Comparison of ENCODE assay signal across 8 cellular contexts in the genomic region with DNA sequence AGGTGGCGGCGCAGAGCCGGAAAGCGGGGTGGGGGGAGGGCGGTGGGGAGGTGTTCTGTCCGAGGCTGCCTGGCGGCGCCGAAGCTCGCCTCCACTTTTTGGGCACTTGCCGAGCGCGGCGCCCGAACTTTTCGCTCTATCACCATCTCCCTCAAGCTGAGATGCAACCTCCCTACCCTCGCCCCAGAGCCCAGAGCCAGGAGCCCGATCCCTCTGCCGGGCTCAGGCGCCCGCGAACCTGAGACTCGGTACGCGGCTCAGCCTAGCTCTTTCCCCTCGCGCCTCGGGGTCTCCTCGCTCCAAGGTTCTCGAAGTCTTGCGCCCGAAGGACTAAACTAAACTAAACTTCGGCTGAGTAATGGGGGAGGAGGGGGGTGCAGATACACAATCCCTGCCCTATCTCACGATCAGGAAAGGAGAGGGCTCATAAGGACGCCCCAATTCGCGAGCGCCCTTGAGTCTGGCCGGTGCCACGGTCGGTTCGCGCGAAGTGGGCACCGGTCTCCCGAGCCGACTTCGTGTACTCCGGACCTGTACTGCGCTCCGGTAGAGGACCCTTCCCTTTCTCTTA. TPM values are rescaled to one million over a fixed set of nuclear protein-coding genes. Genes with fewer than 3 reads are reported as not detected.
DNase-seq lines count a peak whose midpoint lies in the region; ATAC-seq and TF ChIP-seq lines count a peak whose summit lies in the region.

No MANE protein-coding gene starts in this region.

- TF ChIP-seq POLR2A in IMR-90 (IDR thresholded peaks at IDR 0.05; ENCODE audit: low read depth, low read length): no peak

- H3K14ac ChIP-seq in IMR-90 (replicated peaks; ENCODE audit: low read depth, low read length): peak overlapping the region; percentile 94

- in situ Hi-C loops in IMR-90 (cut with MboI; ENCODE audit: low sequenced_read_pairs): no loop called here

- peak overlapping the region; percentile 78 for H3K56ac ChIP-seq in IMR-90 (ENCODE audit: extremely low read depth, insufficient read depth, low read length)

- TF ChIP-seq RAD21 in IMR-90 (IDR thresholded peaks at IDR 0.05; ENCODE audit: low read length): no peak

- 0% methylated on average over 8 of the region's 51 CpGs; no CpG with 5 or more reads in 1 of the 2 experiments for WGBS in IMR-90 (ENCODE audit: extremely low coverage in 2 of 2, insufficient read length in 1 of 2), 2 experiments

- H3K4me1 Mint-ChIP-seq in stimulated activated effector memory CD8-positive, alpha-beta T cell treated with anti-CD3 and anti-CD28 coated beads, Interleukin-12 subunit alpha, Interleukin-12 subunit beta, amount 100 ng/mL, for 72 hours: no peaks in the 10 kb centered on the region

- no peak overlapping the region for H2BK20ac ChIP-seq in IMR-90 (ENCODE audit: low read depth, low read length)

- H3K27ac Mint-ChIP-seq in stimulated activated effector memory CD8-positive, alpha-beta T cell treated with anti-CD3 and anti-CD28 coated beads, Interleukin-12 subunit alpha, Interleukin-12 subunit beta, amount 100 ng/mL, for 72 hours: no peak overlapping the region

- H3K4me1 ChIP-seq in IMR-90 (ENCODE audit: control insufficient read depth, insufficient read depth, low read length): peaks cover 7% of the 10 kb centered on the region
- peaks cover 26% of the 10 kb centered on the region for H3K4me1 ChIP-seq in neuron (ENCODE audit: insufficient read depth, low read length)

- H2BK5ac ChIP-seq in IMR-90 (ENCODE audit: low read depth, low read length, poor library complexity, severe bottlenecking): peak overlapping the region; percentile 79

- peak overlapping the region; percentile 79; the same call in 1 of the 3 replicates for H2BK15ac ChIP-seq in IMR-90 (ENCODE audit: low read depth, low read length)

- H3K9me1 ChIP-seq in IMR-90 (ENCODE audit: insufficient read depth, low read length): no peaks in the 10 kb centered on the region

- peaks cover 3% of the 10 kb centered on the region; the same call in 1 of the 2 replicates for H3K27me3 ChIP-seq in IMR-90 (ENCODE audit: control insufficient read depth, insufficient read depth, low read length)
- H3K27me3 ChIP-seq in neuron (ENCODE audit: insufficient read depth, low read length): no peaks in the 10 kb centered on the region

- peaks cover 3% of the 10 kb centered on the region for H3K9me3 Mint-ChIP-seq in stimulated activated effector memory CD8-positive, alpha-beta T cell treated with anti-CD3 and anti-CD28 coated beads, Interleukin-12 subunit alpha, Interleukin-12 subunit beta, amount 100 ng/mL, for 72 hours

- peak overlapping the region; percentile 88 for H3K9ac ChIP-seq in IMR-90 (ENCODE audit: low read depth, low read length)

- H2BK120ac ChIP-seq in IMR-90 (ENCODE audit: low read depth, low read length): peak overlapping the region; percentile 85

- peak overlapping the region; percentile 81; the same call in 1 of the 2 replicates for H2AK5ac ChIP-seq in IMR-90 (ENCODE audit: low read depth, low read length)

- peak overlapping the region; percentile 89 for H3K4me2 ChIP-seq in IMR-90 (ENCODE audit: low read depth, low read length)

- H3K4me3 ChIP-seq in IMR-90 (ENCODE audit: insufficient read depth, low read depth, low read length) (peak overlapping the region; percentile 89), fibroblast of mammary gland (ENCODE audit: control insufficient read depth, low read depth, low read length) (peak overlapping the region; percentile 56), neuron (ENCODE audit: low read length) (peak overlapping the region; percentile 99)

- dilution Hi-C loops in IMR-90 (cut with HindIII; ENCODE audit: low sequenced_read_pairs, unreplicated experiment): no loop called here

- TF ChIP-seq CTCF in IMR-90 (conservative IDR thresholded peaks at IDR 0.05; ENCODE audit: low read depth, low read length) (no peak), fibroblast of mammary gland (conservative IDR thresholded peaks at IDR 0.05; ENCODE audit: control insufficient read depth, insufficient read depth, low read depth, low read length) (no peak)

- H4K8ac ChIP-seq in IMR-90 (ENCODE audit: low read depth in 2 of 2, low read length in 2 of 2): peak overlapping the region; percentile 71 to 94; a peak in 3 of 4 replicates

- peak overlapping the region; percentile 87 for H2AFZ ChIP-seq in IMR-90 (replicated peaks; ENCODE audit: low read length, poor library complexity)
- no peak overlapping the region for H2AFZ ChIP-seq in neuron (ENCODE audit: low read depth, low read length)

- no peak overlapping the region for H2AK9ac ChIP-seq in IMR-90 (replicated peaks; ENCODE audit: low read depth, low read length, poor library complexity)

- CTCF ChIA-PET in IMR-90 (lab: Yijun Ruan, JAX): interaction anchor here (0.6 to 1.0 kb wide), 2 partner anchors 112 to 247 kb away, joined by 3 read pairs; no protein-coding TSS in a partner anchor

- POLR2A ChIA-PET in IMR-90 (lab: Charles Lee; ENCODE audit: unreplicated experiment): interaction anchor here (0.6 kb wide), 1 partner anchor 62 kb away, joined by 10 read pairs; no protein-coding TSS in a partner anchor

- peak overlapping the region; percentile 16 for H4K5ac ChIP-seq in IMR-90 (ENCODE audit: low read depth, low read length)

- peak overlapping the region; percentile 91 for H4K91ac ChIP-seq in IMR-90 (ENCODE audit: insufficient read depth, low read depth, low read length)

- ATAC-seq in IMR-90 (ENCODE audit: low read depth) (peak; percentile 12), GM21717 (IDR thresholded peaks at IDR 0.05; ENCODE audit: unreplicated experiment) (no peak), GM18870 (IDR thresholded peaks at IDR 0.05; ENCODE audit: unreplicated experiment) (no peak), HG03342 (IDR thresholded peaks at IDR 0.05; ENCODE audit: unreplicated experiment) (no peak)
- no peak for ATAC-seq in stimulated activated effector memory CD8-positive, alpha-beta T cell treated with anti-CD3 and anti-CD28 coated beads, Interleukin-12 subunit alpha, Interleukin-12 subunit beta, amount 100 ng/mL, for 72 hours

- H3K9me3 ChIP-seq in IMR-90 (ENCODE audit: control insufficient read depth, insufficient read depth, low read length): no peaks in the 10 kb centered on the region
- H3K9me3 ChIP-seq in neuron (ENCODE audit: low read length): no peaks in the 10 kb centered on the region

- peak; percentile 56 for DNase-seq in AG08395 (ENCODE audit: low spot score)
- DNase-seq in IMR-90: peak; percentile 37
- peak; percentile 47 for DNase-seq in fibroblast of mammary gland (ENCODE audit: low read depth)
- no peak for DNase-seq in stimulated activated effector memory CD8-positive, alpha-beta T cell treated with anti-CD3 and anti-CD28 coated beads, Interleukin-12 subunit alpha, Interleukin-12 subunit beta, amount 100 ng/mL, for 72 hours (ENCODE audit: low spot score in 2 of 2)

- peak overlapping the region; percentile 94 for H3K27ac ChIP-seq in IMR-90 (ENCODE audit: insufficient read depth, low read length)

- no peaks in the 10 kb centered on the region for H3K36me3 ChIP-seq in IMR-90 (ENCODE audit: control insufficient read depth, insufficient read depth, low read length)
- no peaks in the 10 kb centered on the region for H3K36me3 ChIP-seq in neuron (ENCODE audit: insufficient read depth, low read length)

- H3K4ac ChIP-seq in IMR-90 (ENCODE audit: low read depth, low read length): peak overlapping the region; percentile 69

- H3K18ac ChIP-seq in IMR-90 (ENCODE audit: low read depth, low read length): peak overlapping the region; percentile 66

- intact Hi-C loops in IMR-90 (cut with micrococcal nuclease): loop anchor here (1.0 to 10.0 kb wide), 6 partner anchors 172 to 610 kb away; no protein-coding TSS in a partner anchor

- H3K4me3 Mint-ChIP-seq in stimulated activated effector memory CD8-positive, alpha-beta T cell treated with anti-CD3 and anti-CD28 coated beads, Interleukin-12 subunit alpha, Interleukin-12 subunit beta, amount 100 ng/mL, for 72 hours: no peak overlapping the region

- peak overlapping the region; percentile 94 for H3K23ac ChIP-seq in IMR-90 (ENCODE audit: low read depth, low read length)

- peaks cover 27% of the 10 kb centered on the region for H3K36me3 Mint-ChIP-seq in stimulated activated effector memory CD8-positive, alpha-beta T cell treated with anti-CD3 and anti-CD28 coated beads, Interleukin-12 subunit alpha, Interleukin-12 subunit beta, amount 100 ng/mL, for 72 hours

- H3K79me1 ChIP-seq in IMR-90 (ENCODE audit: low read depth in 1 of 2, low read length in 2 of 2): peaks cover 9 to 20% of the 10 kb centered on the region in 2 experiments; a peak in 1 of 4 replicates

- H4K20me1 ChIP-seq in IMR-90 (ENCODE audit: insufficient read depth, low read length): 0 out of 2 replicates have a peak, but pooled peaks cover 5% of the 10 kb centered on the region

- no TSS peak for BruUV-seq in IMR-90 (replicated peaks; lab: Mats Ljungman, UMichigan)

TF ChIP-seq in IMR-90, 13 proteins besides CTCF, POLR2A, EP300 and RAD21:
- TF ChIP-seq MAZ (IDR thresholded peaks at IDR 0.05; ENCODE audit: borderline replicate concordance, low read depth, low read length) (no peak), MAFK (IDR thresholded peaks at IDR 0.05; ENCODE audit: low read depth, low read length) (no peak), MXI1 (IDR thresholded peaks at IDR 0.05; ENCODE audit: borderline replicate concordance, low read depth, low read length) (no peak)

RNA-seq across cellular contexts. Expression of a gene that starts 1.7 kb away (rescaled TPM):
- total RNA-seq in IMR-90 (2012; rRNA removed): 0.83 and 0.90 TPM in 2 replicates
- polyA plus RNA-seq in IMR-90 (2012; rRNA removed): 4.8 and 5.2 TPM in 2 replicates
- 1.9 and 2.5 TPM in 2 replicates for polyA plus RNA-seq in IMR-90 (2012; cell fraction: cytosol; rRNA removed)
- polyA plus RNA-seq in IMR-90 (2012; cell fraction: nucleus; rRNA removed; ENCODE audit: low replicate concordance): 5.5 and 7.8 TPM in 2 replicates

Comparison
In these comparisons a context has a peak if more than half of its experiments do, and no peak if none do; other contexts are left out.
1. DNase-seq: peak in AG08395 (single experiment), IMR-90 (single experiment) and fibroblast of mammary gland (single experiment); none in stimulated activated effector memory CD8-positive, alpha-beta T cell treated with anti-CD3 and anti-CD28 coated beads, Interleukin-12 subunit alpha, Interleukin-12 subunit beta, amount 100 ng/mL, for 72 hours (0 of 2).
2. Peak in every context shown above with its lines, with median percentiles within 50 percentile points of each other: H3K4me3 ChIP-seq.